7 cellular contexts compared by ENCODE assay signal in genomic region chr7:121159553-121159952, GRCh38.
"Had no signal": no experiment of that assay in that cellular context is flagged by ENCODE, and none has a peak within 500 bp of the region (broad histone marks: within the 10 kb centered on the region; RNA-seq: fewer than 3 reads in every experiment).

No MANE protein-coding gene starts in this region.

- DNase-seq: GDM1, GF-D8 had no signal

- ATAC-seq: GM12878 had no signal

- FAIRE-seq: GM12878, GM12891, GM12892, GM18507, GM19239 had no signal

- H3K4me3 ChIP-seq: GM12878 had no signal
